ENCODE assay signal across 24 cellular contexts in the genomic region with DNA sequence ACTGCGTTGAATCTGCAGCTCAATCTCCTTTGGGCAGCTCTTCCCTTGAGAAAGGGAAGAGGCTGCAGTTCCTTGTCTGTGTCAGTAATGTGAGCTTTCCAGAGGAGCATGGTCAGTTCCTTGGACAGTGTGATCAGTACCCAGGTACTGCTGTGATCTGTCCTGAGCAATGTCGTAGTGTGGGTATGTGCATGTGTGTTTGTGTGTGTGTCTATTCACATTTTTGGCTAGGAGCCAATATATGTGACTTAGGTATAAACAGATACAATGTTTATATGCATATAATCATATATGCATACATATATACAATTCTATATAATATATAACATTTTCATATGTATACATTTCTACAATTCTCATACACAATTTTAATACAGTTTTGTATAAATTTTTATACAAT.
DNase-seq lines count a peak whose midpoint lies in the region; ATAC-seq, FAIRE-seq and TF ChIP-seq lines count a peak whose summit lies in the region.
"Had no signal": no experiment of that assay in that cellular context is flagged by ENCODE, and none has a peak within 500 bp of the region (broad histone marks: within the 10 kb centered on the region; RNA-seq: fewer than 3 reads in every experiment).

No MANE protein-coding gene starts in this region.

- no peak overlapping the region for H3K9ac ChIP-seq in astrocyte (ENCODE audit: low read length)
- H3K9ac ChIP-seq: BLaER1 treated with 17β-estradiol and CSF1 and Interleukin-3, amounts not matched to agents 10 nM and 100 nM; GM23248 had no signal

- no peaks in the 10 kb centered on the region for H3K36me3 ChIP-seq in astrocyte (ENCODE audit: insufficient read depth, low read length)
- H3K36me3 ChIP-seq in gastroesophageal sphincter: no peaks in the 10 kb centered on the region
- H3K36me3 ChIP-seq: BE2C; BLaER1 treated with 17β-estradiol and CSF1 and Interleukin-3, amounts not matched to agents 10 nM and 100 nM had no signal

- H3K4me1 ChIP-seq in astrocyte (ENCODE audit: insufficient read depth, low read length) (no peaks in the 10 kb centered on the region), gastroesophageal sphincter (peaks cover 0 to 63% (median 13%) of the 10 kb centered on the region in 3 donors)
- H3K4me1 ChIP-seq: A549, BE2C had no signal

- H3K4me3 ChIP-seq in astrocyte (ENCODE audit: insufficient read depth, low read depth, low read length) (no peak overlapping the region), gastroesophageal sphincter (no peak overlapping the region)
- H3K4me3 ChIP-seq: A549; BLaER1 treated with 17β-estradiol and CSF1 and Interleukin-3, amounts not matched to agents 10 nM and 100 nM; GM23248 had no signal

- H3K4me3 Mint-ChIP-seq in astrocyte (ENCODE audit: unreplicated experiment): no peak overlapping the region
- H3K4me3 Mint-ChIP-seq: CD14-positive monocyte; CD4-positive, alpha-beta T cell; CD8-positive, alpha-beta memory T cell had no signal

- no peaks in the 10 kb centered on the region for H3K4me1 Mint-ChIP-seq in astrocyte (ENCODE audit: low read depth, unreplicated experiment)
- H3K4me1 Mint-ChIP-seq: CD8-positive, alpha-beta memory T cell had no signal

- TF ChIP-seq CTCF in astrocyte (IDR thresholded peaks at IDR 0.05; ENCODE audit: insufficient read depth, low read depth, low read length) (no peak), gastroesophageal sphincter (IDR thresholded peaks at IDR 0.05) (no peak)

- peak overlapping the region; percentile 15 for H3K27ac Mint-ChIP-seq in astrocyte (ENCODE audit: unreplicated experiment)
- H3K27ac Mint-ChIP-seq: CD14-positive monocyte; CD4-positive, alpha-beta T cell; CD8-positive, alpha-beta memory T cell had no signal

- H3K9me3 Mint-ChIP-seq in astrocyte (ENCODE audit: unreplicated experiment): peaks cover 3% of the 10 kb centered on the region
- H3K9me3 Mint-ChIP-seq: CD4-positive, alpha-beta T cell; CD8-positive, alpha-beta memory T cell had no signal

- no peak for ATAC-seq in gastroesophageal sphincter
- no peak for ATAC-seq in GM19395 (IDR thresholded peaks at IDR 0.05; ENCODE audit: unreplicated experiment)
- ATAC-seq: A549 had no signal

- H3K36me3 Mint-ChIP-seq in astrocyte (ENCODE audit: low read depth, unreplicated experiment): no peaks in the 10 kb centered on the region
- H3K36me3 Mint-ChIP-seq: CD14-positive monocyte; CD8-positive, alpha-beta memory T cell had no signal

- H3K27ac ChIP-seq in astrocyte (ENCODE audit: low read depth, low read length) (no peak overlapping the region), gastroesophageal sphincter (peak overlapping the region; percentile 3 to 72 (median 52))
- H3K27ac ChIP-seq: A549; BLaER1 treated with 17β-estradiol and CSF1 and Interleukin-3, amounts not matched to agents 10 nM and 100 nM; GM23248 had no signal

- no peaks in the 10 kb centered on the region for H4K20me1 ChIP-seq in astrocyte (ENCODE audit: insufficient read depth, low read length)
- H4K20me1 ChIP-seq: BLaER1 treated with 17β-estradiol and CSF1 and Interleukin-3, amounts not matched to agents 10 nM and 100 nM had no signal

- TF ChIP-seq EP300 in Ishikawa (IDR thresholded peaks at IDR 0.05; ENCODE audit: borderline replicate concordance): no peak
- TF ChIP-seq EP300 in gastroesophageal sphincter (IDR thresholded peaks at IDR 0.05): no peak

- H3K4me2 ChIP-seq in astrocyte (ENCODE audit: low read length): no peak overlapping the region
- H3K4me2 ChIP-seq: A549; BLaER1 treated with 17β-estradiol and CSF1 and Interleukin-3, amounts not matched to agents 10 nM and 100 nM had no signal

- DNase-seq in NCI-H69 (lab: John Stamatoyannopoulos, UW) (peak; percentile 36), astrocyte (ENCODE audit: low read depth) (no peak), NCI-H2029 treated with DMSO at 0.1 percent for 48 hours (lab: John Stamatoyannopoulos, UW) (no peak)
- no peak for DNase-seq in activated effector memory CD4-positive, alpha-beta T cell treated with anti-CD3 and anti-CD28 coated beads, Interleukin-2, amount 50 U/mL, for 16 hours
- DNase-seq: 8988T; ACHN; AML-193; BE2C; CD4-positive, alpha-beta T cell; CD8-positive, alpha-beta memory T cell; DMS153; DND-41; GM23248; H7; HCEC 1CT had no signal

- FAIRE-seq in astrocyte (lab: Jason Lieb, UNC): no peak
- FAIRE-seq: A549, D721Med, GM12892, H1 had no signal

- H3K27me3 ChIP-seq in astrocyte (ENCODE audit: insufficient read depth, low read length) (peaks cover 2% of the 10 kb centered on the region), gastroesophageal sphincter (no peaks in the 10 kb centered on the region)
- H3K27me3 ChIP-seq: BE2C; BLaER1 treated with 17β-estradiol and CSF1 and Interleukin-3, amounts not matched to agents 10 nM and 100 nM had no signal

- no peaks in the 10 kb centered on the region for H3K9me3 ChIP-seq in astrocyte (ENCODE audit: insufficient read depth, low read depth, low read length)
- no peaks in the 10 kb centered on the region for H3K9me3 ChIP-seq in gastroesophageal sphincter
- H3K9me3 ChIP-seq: A549; BE2C; BLaER1 treated with 17β-estradiol and CSF1 and Interleukin-3, amounts not matched to agents 10 nM and 100 nM had no signal

- no peak overlapping the region for H2AFZ ChIP-seq in astrocyte (ENCODE audit: low read depth, low read length)
- H2AFZ ChIP-seq: GM23248 had no signal

- TF ChIP-seq RAD21 in Ishikawa (IDR thresholded peaks at IDR 0.05; ENCODE audit: low read depth): no peak

- peaks cover 6% of the 10 kb centered on the region for H3K27me3 Mint-ChIP-seq in astrocyte (ENCODE audit: low read depth, unreplicated experiment)

- no peaks in the 10 kb centered on the region for H3K79me2 ChIP-seq in astrocyte (ENCODE audit: insufficient read depth, low read length)

- no peak for TF ChIP-seq POLR2A in gastroesophageal sphincter (IDR thresholded peaks at IDR 0.05)

- WGBS in gastroesophageal sphincter (ENCODE audit: low coverage in 1 of 2), 2 donors: 43 to 55% methylated on average over 2 of the region's 2 CpGs

TF ChIP-seq in Ishikawa, 13 proteins besides CTCF, POLR2A, EP300 and RAD21:
- no peak for TF ChIP-seq TCF12 (IDR thresholded peaks at IDR 0.05; ENCODE audit: low read depth)
- peak; percentile 56 for TF ChIP-seq NFIC (IDR thresholded peaks at IDR 0.05)
